In genomic region chr9:92140754-92141143, GRCh38 we compare ENCODE assay signal across 8 cellular contexts. TPM values are rescaled to one million over a fixed set of nuclear protein-coding genes. Genes with fewer than 3 reads are reported as not detected.
DNase-seq lines count a peak whose midpoint lies in the region; ATAC-seq and TF ChIP-seq lines count a peak whose summit lies in the region.

No MANE protein-coding gene starts in this region.

- WGBS in mesodermal cell (ENCODE audit: insufficient coverage in 2 of 2), 2 experiments = 27 to 34% methylated on average over 2 to 5 of the region's 6 CpGs

- no peak for DNase-seq in natural killer cell
- no peak for DNase-seq in natural killer cell treated with Interleukin-12 subunit alpha and Interleukin-12 subunit beta and Interleukin-15 and Interleukin-18, amount 100 ng/mL, for 72 hours (ENCODE audit: low spot score)
- no peak for DNase-seq in MCF 10A (ENCODE audit: unreplicated experiment)
- DNase-seq in uterus = no peak
- no peak for DNase-seq in NCI-H82 treated with DMSO at 0.1 percent for 48 hours (lab: John Stamatoyannopoulos, UW; ENCODE audit: unreplicated experiment)

- H3K27me3 ChIP-seq in uterus = no peaks in the 10 kb centered on the region

- H3K27ac Mint-ChIP-seq in natural killer cell = no peak overlapping the region
- no peak overlapping the region for H3K27ac Mint-ChIP-seq in natural killer cell treated with Interleukin-12 subunit alpha and Interleukin-12 subunit beta and Interleukin-15 and Interleukin-18, amount 100 ng/mL, for 72 hours
- H3K27ac Mint-ChIP-seq in MCF 10A (ENCODE audit: low read depth, unreplicated experiment) = no peak overlapping the region

- H3K36me3 Mint-ChIP-seq in natural killer cell (no peaks in the 10 kb centered on the region), MCF 10A (ENCODE audit: insufficient read depth, unreplicated experiment) (no peaks in the 10 kb centered on the region)
- no peaks in the 10 kb centered on the region for H3K36me3 Mint-ChIP-seq in natural killer cell treated with Interleukin-12 subunit alpha and Interleukin-12 subunit beta and Interleukin-15 and Interleukin-18, amount 100 ng/mL, for 72 hours

- TF ChIP-seq CTCF in natural killer cell (IDR thresholded peaks at IDR 0.05) = no peak
- no peak for TF ChIP-seq CTCF in MCF 10A (IDR thresholded peaks at IDR 0.05; ENCODE audit: unreplicated experiment)
- TF ChIP-seq CTCF in uterus (IDR thresholded peaks at IDR 0.05) = no peak

- H3K9me3 Mint-ChIP-seq in natural killer cell (no peaks in the 10 kb centered on the region), MCF 10A (ENCODE audit: unreplicated experiment) (no peaks in the 10 kb centered on the region)
- H3K9me3 Mint-ChIP-seq in natural killer cell treated with Interleukin-12 subunit alpha and Interleukin-12 subunit beta and Interleukin-15 and Interleukin-18, amount 100 ng/mL, for 72 hours = no peaks in the 10 kb centered on the region

- H3K4me3 ChIP-seq in mesodermal cell (ENCODE audit: extremely low read depth, insufficient read depth, low read length, poor library complexity, severe bottlenecking) (peak overlapping the region; percentile 28), uterus (peak overlapping the region; percentile 37 to 43)

- intact Hi-C loops in natural killer cell (cut with micrococcal nuclease) (loop anchor here (2.0 kb wide), 2 partner anchors 298 to 494 kb away; no protein-coding TSS in a partner anchor), MCF 10A (cut with micrococcal nuclease) (loop anchor here (2.0 to 10.0 kb wide), 3 partner anchors 64 to 650 kb away; no protein-coding TSS in a partner anchor), uterus (cut with DNase I; ENCODE audit: low total_unique reads) (no loop called here)

- CTCF ChIA-PET in MCF 10A (lab: Yijun Ruan, JAX) = interaction anchor here (0.6 to 6.7 kb wide), 38 partner anchors 8 to 1824 kb away, joined by 3 to 153 read pairs (median 6); partner anchors contain the start of gene IARS1

- H3K27me3 Mint-ChIP-seq in natural killer cell (ENCODE audit: low read depth in 2 of 2) = peaks cover 35 to 38% of the 10 kb centered on the region in 2 donors
- H3K27me3 Mint-ChIP-seq in natural killer cell treated with Interleukin-12 subunit alpha and Interleukin-12 subunit beta and Interleukin-15 and Interleukin-18, amount 100 ng/mL, for 72 hours = peaks cover 11 to 34% of the 10 kb centered on the region in 2 donors
- no peaks in the 10 kb centered on the region for H3K27me3 Mint-ChIP-seq in MCF 10A (ENCODE audit: insufficient read depth, unreplicated experiment)

- TF ChIP-seq POLR2A in uterus (IDR thresholded peaks at IDR 0.05) = no peak

- peaks cover 15 to 16% of the 10 kb centered on the region in 2 donors for H3K4me1 Mint-ChIP-seq in natural killer cell
- peaks cover 5 to 10% of the 10 kb centered on the region in 2 donors for H3K4me1 Mint-ChIP-seq in natural killer cell treated with Interleukin-12 subunit alpha and Interleukin-12 subunit beta and Interleukin-15 and Interleukin-18, amount 100 ng/mL, for 72 hours (ENCODE audit: low read depth in 2 of 2)
- peaks cover 20% of the 10 kb centered on the region for H3K4me1 Mint-ChIP-seq in MCF 10A (ENCODE audit: insufficient read depth, unreplicated experiment)

- no peak overlapping the region for H3K27ac ChIP-seq in mesodermal cell (ENCODE audit: low read depth, low read length, severe bottlenecking)
- H3K27ac ChIP-seq in uterus = peak overlapping the region; percentile 64 to 81

- H3K36me3 ChIP-seq in mesodermal cell (ENCODE audit: control insufficient read depth, insufficient read depth, low read length) (no peaks in the 10 kb centered on the region), uterus (no peaks in the 10 kb centered on the region)

- peaks cover 8% of the 10 kb centered on the region for H3K4me1 ChIP-seq in mesodermal cell (ENCODE audit: control insufficient read depth, insufficient read depth, low read length, poor library complexity, severe bottlenecking)
- H3K4me1 ChIP-seq in uterus = no peaks in the 10 kb centered on the region

- peak overlapping the region; percentile 37 for H3K4me3 Mint-ChIP-seq in natural killer cell
- H3K4me3 Mint-ChIP-seq in natural killer cell treated with Interleukin-12 subunit alpha and Interleukin-12 subunit beta and Interleukin-15 and Interleukin-18, amount 100 ng/mL, for 72 hours = no peak overlapping the region
- H3K4me3 Mint-ChIP-seq in MCF 10A (ENCODE audit: unreplicated experiment) = peak overlapping the region; percentile 35

- no peaks in the 10 kb centered on the region for H3K9me3 ChIP-seq in mesodermal cell (ENCODE audit: control insufficient read depth, low read length)
- H3K9me3 ChIP-seq in uterus = no peaks in the 10 kb centered on the region

- no TSS peak for BruUV-seq in MCF 10A (replicated peaks; lab: Mats Ljungman, UMichigan)

- no peak for ATAC-seq in natural killer cell
- no peak for ATAC-seq in natural killer cell treated with Interleukin-12 subunit alpha and Interleukin-12 subunit beta and Interleukin-15 and Interleukin-18, amount 100 ng/mL, for 72 hours
- no peak for ATAC-seq in HG03342 (IDR thresholded peaks at IDR 0.05; ENCODE audit: unreplicated experiment)
- no peak for ATAC-seq in HG03045 (IDR thresholded peaks at IDR 0.05; ENCODE audit: unreplicated experiment)

- POLR2A ChIA-PET in MCF 10A (lab: Yijun Ruan, JAX) = interaction anchor here (0.6 to 2.0 kb wide), 6 partner anchors 24 to 304 kb away, joined by 3 to 12 read pairs (median 4); no protein-coding TSS in a partner anchor

RNA-seq across cellular contexts. Expression of gene SPTLC1, which starts 25.5 kb away (rescaled TPM):
- total RNA-seq in natural killer cell (10 to 100 TPM; 45.6 to 59.3 (median 47.8) TPM), MCF 10A (2022) (65.5 and 68.0 TPM in 2 replicates), uterus (100 to 1,000 TPM in 1 of 4 donors, 10 to 100 TPM in 3; 42.9 to 153 (median 70.8) TPM)
- total RNA-seq in natural killer cell treated with Interleukin-12 subunit alpha and Interleukin-12 subunit beta and Interleukin-15 and Interleukin-18, amount 100 ng/mL, for 72 hours = 10 to 100 TPM; 67.7 to 69.1 TPM
- 74.1 TPM for polyA plus RNA-seq in mesodermal cell (2013, experiment 1 of 2)
- polyA plus RNA-seq in mesodermal cell (2013, experiment 2 of 2) = 74.3 TPM
